Comparison of ENCODE assay signal across 1 cellular context in the genomic region with DNA sequence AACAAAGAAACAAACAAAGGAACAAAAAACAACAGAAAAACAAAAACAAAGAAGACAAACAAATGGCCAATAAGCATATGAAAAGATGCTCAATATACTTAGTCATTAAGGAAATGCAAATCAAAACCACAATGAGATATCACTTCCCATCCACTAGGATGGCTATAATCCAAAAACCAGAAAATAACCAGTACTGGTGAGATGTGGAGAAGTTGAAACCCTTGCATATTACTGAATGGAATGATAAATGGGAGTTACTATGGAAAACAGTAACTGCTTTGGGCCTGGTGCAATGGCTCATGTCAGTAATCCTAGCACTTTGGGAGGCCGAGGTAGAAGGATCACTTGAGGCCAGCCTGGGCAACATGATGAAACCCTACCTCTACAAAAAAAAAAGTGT.
TF ChIP-seq lines count a peak whose summit lies in the region.

No MANE protein-coding gene starts in this region.

TF ChIP-seq in SK-N-SH, 30 proteins besides CTCF, POLR2A, EP300 and RAD21 (continued from another document):
- TF ChIP-seq, protein P1, sequence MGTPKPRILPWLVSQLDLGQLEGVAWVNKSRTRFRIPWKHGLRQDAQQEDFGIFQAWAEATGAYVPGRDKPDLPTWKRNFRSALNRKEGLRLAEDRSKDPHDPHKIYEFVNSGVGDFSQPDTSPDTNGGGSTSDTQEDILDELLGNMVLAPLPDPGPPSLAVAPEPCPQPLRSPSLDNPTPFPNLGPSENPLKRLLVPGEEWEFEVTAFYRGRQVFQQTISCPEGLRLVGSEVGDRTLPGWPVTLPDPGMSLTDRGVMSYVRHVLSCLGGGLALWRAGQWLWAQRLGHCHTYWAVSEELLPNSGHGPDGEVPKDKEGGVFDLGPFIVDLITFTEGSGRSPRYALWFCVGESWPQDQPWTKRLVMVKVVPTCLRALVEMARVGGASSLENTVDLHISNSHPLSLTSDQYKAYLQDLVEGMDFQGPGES (IDR thresholded peaks at IDR 0.05; ENCODE audit: low read depth, low read length): no peak
- TF ChIP-seq, protein P2, sequence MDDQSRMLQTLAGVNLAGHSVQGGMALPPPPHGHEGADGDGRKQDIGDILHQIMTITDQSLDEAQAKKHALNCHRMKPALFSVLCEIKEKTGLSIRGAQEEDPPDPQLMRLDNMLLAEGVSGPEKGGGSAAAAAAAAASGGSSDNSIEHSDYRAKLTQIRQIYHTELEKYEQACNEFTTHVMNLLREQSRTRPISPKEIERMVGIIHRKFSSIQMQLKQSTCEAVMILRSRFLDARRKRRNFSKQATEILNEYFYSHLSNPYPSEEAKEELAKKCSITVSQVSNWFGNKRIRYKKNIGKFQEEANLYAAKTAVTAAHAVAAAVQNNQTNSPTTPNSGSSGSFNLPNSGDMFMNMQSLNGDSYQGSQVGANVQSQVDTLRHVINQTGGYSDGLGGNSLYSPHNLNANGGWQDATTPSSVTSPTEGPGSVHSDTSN (IDR thresholded peaks at IDR 0.05): peak; percentile 42; the same call in 1 of the 2 replicates
